Comparison of ENCODE assay signal across 12 cellular contexts in the genomic region with DNA sequence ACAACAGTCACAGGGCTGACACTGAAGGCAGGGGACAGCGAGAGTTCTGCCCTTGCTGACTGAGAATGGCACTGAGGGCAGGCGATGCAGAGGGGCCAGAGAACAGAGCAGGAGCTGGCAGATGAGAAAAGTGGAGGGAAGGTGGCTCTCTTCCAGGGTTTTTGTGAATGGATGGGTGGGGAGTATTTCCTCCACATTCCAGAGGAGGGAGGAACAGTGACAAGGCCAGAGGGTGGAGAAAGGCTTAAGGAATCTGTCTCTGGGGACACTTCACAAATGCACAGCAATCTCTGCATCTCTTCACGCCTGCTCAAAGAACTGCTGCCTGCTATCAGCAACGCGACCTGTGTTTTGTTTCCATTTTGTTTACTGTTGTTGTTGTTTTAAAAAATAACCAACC.
DNase-seq lines count a peak whose midpoint lies in the region; ATAC-seq, FAIRE-seq and TF ChIP-seq lines count a peak whose summit lies in the region.
"Had no signal": no experiment of that assay in that cellular context is flagged by ENCODE, and none has a peak within 500 bp of the region (broad histone marks: within the 10 kb centered on the region; RNA-seq: fewer than 3 reads in every experiment).

No MANE protein-coding gene starts in this region.

- ATAC-seq in Right ventricle myocardium inferior (peak; percentile 53), HG02759 (IDR thresholded peaks at IDR 0.05; ENCODE audit: unreplicated experiment) (no peak), GM21447 (IDR thresholded peaks at IDR 0.05; ENCODE audit: unreplicated experiment) (no peak), GM18873 (IDR thresholded peaks at IDR 0.05; ENCODE audit: low FRiP score, unreplicated experiment) (no peak)
- ATAC-seq: A549; effector memory CD8-positive, alpha-beta T cell had no signal

- peaks cover 30% of the 10 kb centered on the region for H3K36me3 Mint-ChIP-seq in type B pancreatic cell
- H3K36me3 Mint-ChIP-seq: memory B cell had no signal

- intact Hi-C loops in Right ventricle myocardium inferior (cut with DNase I) (no loop called here), cardiac septum (cut with DNase I) (no loop called here)

- no peaks in the 10 kb centered on the region for H3K27me3 Mint-ChIP-seq in type B pancreatic cell

- H3K9me3 Mint-ChIP-seq in type B pancreatic cell: no peaks in the 10 kb centered on the region
- H3K9me3 Mint-ChIP-seq: memory B cell had no signal

- peaks cover 1% of the 10 kb centered on the region for H3K36me3 ChIP-seq in bronchial epithelial cell (ENCODE audit: control insufficient read depth, insufficient read depth, low read length)

- H3K4me1 Mint-ChIP-seq in type B pancreatic cell (ENCODE audit: unreplicated experiment): peaks cover 62% of the 10 kb centered on the region
- H3K4me1 Mint-ChIP-seq: memory B cell had no signal

- H3K27ac Mint-ChIP-seq in type B pancreatic cell: peak overlapping the region; percentile 76
- H3K27ac Mint-ChIP-seq: effector memory CD8-positive, alpha-beta T cell; memory B cell had no signal

- H3K27me3 ChIP-seq in bronchial epithelial cell (ENCODE audit: control insufficient read depth, insufficient read depth, low read length): no peaks in the 10 kb centered on the region

- H3K4me3 ChIP-seq in bronchial epithelial cell (ENCODE audit: low read depth, low read length): no peak overlapping the region
- H3K4me3 ChIP-seq: A549 had no signal

- FAIRE-seq in bronchial epithelial cell (lab: Jason Lieb, UNC): peak; percentile 13
- FAIRE-seq: A549 had no signal

- H3K4me3 Mint-ChIP-seq in type B pancreatic cell: peak overlapping the region; percentile 58
- H3K4me3 Mint-ChIP-seq: effector memory CD8-positive, alpha-beta T cell; memory B cell had no signal

- TF ChIP-seq CTCF in bronchial epithelial cell (IDR thresholded peaks at IDR 0.05; ENCODE audit: insufficient read depth, low read length, severe bottlenecking): no peak
- TF ChIP-seq CTCF in type B pancreatic cell (conservative IDR thresholded peaks at IDR 0.05): no peak

- DNase-seq in Right ventricle myocardium inferior (ENCODE audit: missing footprints): no peak
- no peak for DNase-seq in cardiac septum (ENCODE audit: low spot score)
- DNase-seq in bronchial epithelial cell (ENCODE audit: low read depth): peak; percentile 37
- peak; percentile 85 for DNase-seq in iPS-NIHi7 (ENCODE audit: extremely low spot score)
- no peak for DNase-seq in type B pancreatic cell (ENCODE audit: extremely low spot score, unreplicated experiment)
- DNase-seq: effector memory CD8-positive, alpha-beta T cell; stimulated activated CD4-positive, alpha-beta T cell treated with anti-CD3 and anti-CD28 coated beads, Interleukin-4, amount 100 ng/mL, for 24 hours had no signal

Comparison
In these comparisons a context has a peak if more than half of its experiments do, and no peak if none do; other contexts are left out.
1. DNase-seq: peak in bronchial epithelial cell (single experiment) and iPS-NIHi7 (single experiment); none in Right ventricle myocardium inferior (single experiment), cardiac septum (single experiment) and type B pancreatic cell (single experiment).